In genomic region chr15:50718700-50719125, GRCh38 we compare ENCODE assay signal across 21 cellular contexts.
"Had no signal": no experiment of that assay in that cellular context is flagged by ENCODE, and none has a peak within 500 bp of the region (broad histone marks: within the 10 kb centered on the region; RNA-seq: fewer than 3 reads in every experiment).

No MANE protein-coding gene starts in this region.

- H3K4me1 ChIP-seq: testis had no signal

- H3K4me2 ChIP-seq: smooth muscle cell had no signal

- H3K9me3 ChIP-seq: testis had no signal

- DNase-seq: activated CD4-positive, alpha-beta T cell treated with anti-CD3 and anti-CD28 coated beads for 4 hours; activated CD8-positive, alpha-beta T cell treated with anti-CD3 and anti-CD28 coated beads for 36 hours; activated gamma-delta T cell; activated T-cell treated with anti-CD3 and anti-CD28 coated beads, Interleukin-2, amount 50 U/mL, for 4 hours; amygdala; cortex of kidney; effector CD8-positive, alpha-beta T cell; foreskin fibroblast; glutamatergic neuron; natural killer cell; nucleus accumbens; posterior cingulate gyrus; stimulated activated naive CD8-positive, alpha-beta T cell treated with anti-CD3 and anti-CD28 coated beads, Interleukin-15, amount 100 ng/mL, for 72 hours; T-helper 1 cell; T1000; testis had no signal

- ATAC-seq: activated CD8-positive, alpha-beta T cell treated with anti-CD3 and anti-CD28 coated beads for 36 hours; activated naive CD4-positive, alpha-beta T cell treated with anti-CD3 and anti-CD28 coated beads, Interleukin-2, amount 50 U/mL, for 72 hours; activated T-cell treated with anti-CD3 and anti-CD28 coated beads, Interleukin-2, amount 50 U/mL, for 4 hours; natural killer cell; stimulated activated naive CD8-positive, alpha-beta T cell treated with anti-CD3 and anti-CD28 coated beads, Interleukin-15, amount 100 ng/mL, for 72 hours had no signal

- H3K27me3 ChIP-seq: testis had no signal

- H3K27ac ChIP-seq: SK-N-MC, testis, VCaP had no signal

- H3K4me3 ChIP-seq: SK-N-MC, smooth muscle cell, testis had no signal

- FAIRE-seq: endothelial cell of umbilical vein had no signal
